ENCODE assay signal across 18 cellular contexts in genomic region chr7:45897042-45897690, GRCh38. TPM values are rescaled to one million over a fixed set of nuclear protein-coding genes. Genes with fewer than 3 reads are reported as not detected.
DNase-seq lines count a peak whose midpoint lies in the region; ATAC-seq, FAIRE-seq and TF ChIP-seq lines count a peak whose summit lies in the region.
"Had no signal": no experiment of that assay in that cellular context is flagged by ENCODE, and none has a peak within 500 bp of the region (broad histone marks: within the 10 kb centered on the region; RNA-seq: fewer than 3 reads in every experiment).

No MANE protein-coding gene starts in this region.

- no peaks in the 10 kb centered on the region for H3K79me2 ChIP-seq in PC-3 (ENCODE audit: low read length)

- no peak overlapping the region for H3K9ac ChIP-seq in PC-3 (ENCODE audit: low read length)

- FAIRE-seq in endometrium (lab: Jason Lieb, UNC), result peak; percentile 60
- FAIRE-seq: frontal cortex had no signal

- no peak overlapping the region for H3K4me2 ChIP-seq in PC-3 (ENCODE audit: low read length)

- no peaks in the 10 kb centered on the region for H3K27me3 ChIP-seq in PC-3 (ENCODE audit: low read length)

- H3K4me3 ChIP-seq in PC-3 (ENCODE audit: low read length), result no peak overlapping the region

- H4K20me1 ChIP-seq in PC-3 (ENCODE audit: low read length), result no peaks in the 10 kb centered on the region

- intact Hi-C loops in PC-3 (cut with micrococcal nuclease), result no loop called here

- H3K9me3 Mint-ChIP-seq in WTC11, result no peaks in the 10 kb centered on the region
- H3K9me3 Mint-ChIP-seq: activated B cell treated with CpG ODN at 0.5 μM for 24 hours; stimulated activated memory B cell treated with anti-CD40 and anti-IgM and Interleukin-4, amounts not matched to agents 10 μg/mL and 1 μg/mL and 100 μg/mL, for 72 hours had no signal

- no peak for TF ChIP-seq CTCF in PC-3 (conservative IDR thresholded peaks at IDR 0.05; ENCODE audit: low read depth, low read length)
- no peak for TF ChIP-seq CTCF in WTC11 (IDR thresholded peaks at IDR 0.05)

- H3F3A ChIP-seq in PC-3 (ENCODE audit: low read length, unreplicated experiment), result no peaks in the 10 kb centered on the region

- 0 out of 2 replicates have a peak, but pooled peaks have one; percentile 24 for ATAC-seq in PC-3
- no peak for ATAC-seq in WTC11
- ATAC-seq in GM21576 (IDR thresholded peaks at IDR 0.05; ENCODE audit: unreplicated experiment), result no peak
- ATAC-seq: stimulated activated memory B cell treated with anti-CD40 and anti-IgM and Interleukin-4, amounts not matched to agents 10 μg/mL and 1 μg/mL and 100 μg/mL, for 72 hours had no signal

- no peak overlapping the region for H3K4me3 Mint-ChIP-seq in WTC11
- H3K4me3 Mint-ChIP-seq: activated B cell treated with CpG ODN at 0.5 μM for 24 hours; stimulated activated memory B cell treated with anti-CD40 and anti-IgM and Interleukin-4, amounts not matched to agents 10 μg/mL and 1 μg/mL and 100 μg/mL, for 72 hours had no signal

- POLR2A ChIA-PET in PC-3 (lab: Charles Lee; ENCODE audit: unreplicated experiment) (no interaction called here), WTC11 (lab: Charles Lee) (no interaction called here)

- no peaks in the 10 kb centered on the region for H3K9me2 ChIP-seq in PC-3 (replicated peaks; ENCODE audit: low read length)

- no peaks in the 10 kb centered on the region for H3K4me1 Mint-ChIP-seq in WTC11
- H3K4me1 Mint-ChIP-seq: activated B cell treated with CpG ODN at 0.5 μM for 24 hours; stimulated activated memory B cell treated with anti-CD40 and anti-IgM and Interleukin-4, amounts not matched to agents 10 μg/mL and 1 μg/mL and 100 μg/mL, for 72 hours had no signal

- H3K27ac Mint-ChIP-seq in WTC11, result no peak overlapping the region
- H3K27ac Mint-ChIP-seq: activated B cell treated with CpG ODN at 0.5 μM for 24 hours; stimulated activated memory B cell treated with anti-CD40 and anti-IgM and Interleukin-4, amounts not matched to agents 10 μg/mL and 1 μg/mL and 100 μg/mL, for 72 hours had no signal

- no peak overlapping the region for H3K27ac ChIP-seq in PC-3 (ENCODE audit: low read length)
- H3K27ac ChIP-seq: C4-2B had no signal

- no peaks in the 10 kb centered on the region for H3K36me3 ChIP-seq in PC-3 (ENCODE audit: low read depth, low read length)

- DNase-seq in GM03348 (ENCODE audit: low spot score), result peak; percentile 61
- peak; percentile 72 for DNase-seq in PC-3
- peak; percentile 84 for DNase-seq in renal cortical epithelial cell (ENCODE audit: low read depth)
- DNase-seq in WTC11 (ENCODE audit: low spot score), result no peak
- no peak for DNase-seq in DMS153 (lab: John Stamatoyannopoulos, UW)
- DNase-seq: activated B cell treated with CpG ODN at 0.5 μM for 24 hours; activated effector memory CD4-positive, alpha-beta T cell treated with Interleukin-2 at 50 U/mL for 16 hours; anterior cingulate cortex; DMS79 treated with DMSO at 0.1 percent for 48 hours; mesendoderm; NCI-H1694; NCI-H510A treated with DMSO at 0.1 percent for 48 hours had no signal

- peaks cover 3% of the 10 kb centered on the region for H3K27me3 Mint-ChIP-seq in WTC11 (ENCODE audit: low read depth)

- CTCF ChIA-PET in PC-3 (lab: Charles Lee) (no interaction called here), WTC11 (lab: Charles Lee) (no interaction called here)

- no peaks in the 10 kb centered on the region for H3K36me3 Mint-ChIP-seq in WTC11
- H3K36me3 Mint-ChIP-seq: stimulated activated memory B cell treated with anti-CD40 and anti-IgM and Interleukin-4, amounts not matched to agents 10 μg/mL and 1 μg/mL and 100 μg/mL, for 72 hours had no signal

- H3K9me3 ChIP-seq in PC-3 (ENCODE audit: low read length), result no peaks in the 10 kb centered on the region

- no peaks in the 10 kb centered on the region for H3K4me1 ChIP-seq in PC-3 (ENCODE audit: insufficient read depth, low read length)

- BruUV-seq in PC-3 (replicated peaks; lab: Mats Ljungman, UMichigan), result no TSS peak

- H2AFZ ChIP-seq in PC-3 (ENCODE audit: low read length), result no peak overlapping the region

TF ChIP-seq in WTC11, 78 proteins besides CTCF, POLR2A, EP300 and RAD21:
- TF ChIP-seq RORB (CRISPR knock-in tag; IDR thresholded peaks at IDR 0.05) (no peak), ZNF425 (CRISPR knock-in tag; conservative IDR thresholded peaks at IDR 0.05) (no peak), ZNF219 (CRISPR knock-in tag; IDR thresholded peaks at IDR 0.05; ENCODE audit: borderline replicate concordance) (no peak), ZNF317 (CRISPR knock-in tag; IDR thresholded peaks at IDR 0.05; ENCODE audit: borderline replicate concordance, low read depth) (no peak), NR3C1 (CRISPR knock-in tag; conservative IDR thresholded peaks at IDR 0.05; ENCODE audit: low read depth) (no peak), ZNF281 (CRISPR knock-in tag; IDR thresholded peaks at IDR 0.05) (no peak), OVOL2 (CRISPR knock-in tag; IDR thresholded peaks at IDR 0.05; ENCODE audit: borderline replicate concordance) (no peak)

RNA-seq across cellular contexts. Expression of gene IGFBP1, which starts 8.9 kb away (rescaled TPM):
- total RNA-seq in PC-3 (2014; rRNA removed) (1.3 and 1.5 TPM in 2 replicates), renal cortical epithelial cell (0.15 and 0.17 TPM in 2 replicates), WTC11 (2021) (0.18 to 0.37 TPM in 2 of 3 replicates, not detected in the other)
- total RNA-seq: activated B cell treated with CpG ODN at 0.5 μM for 24 hours, frontal cortex, ureter had no signal

RNA-seq across cellular contexts. Expression of gene IGFBP3, which starts 23.9 kb away (rescaled TPM):
- total RNA-seq in PC-3 (2014; rRNA removed) (120 and 136 TPM in 2 replicates), renal cortical epithelial cell (296 and 646 TPM in 2 replicates), WTC11 (2021) (2.9 to 4.9 TPM (median 4.3 TPM) in 3 replicates)
- total RNA-seq: activated B cell treated with CpG ODN at 0.5 μM for 24 hours had no signal

RNA-seq across cellular contexts. Expression of gene CCDC201, which starts 24.3 kb away (rescaled TPM):
- total RNA-seq in PC-3 (2014; rRNA removed) (0.11 TPM in 1 of 2 replicates, not detected in the other), renal cortical epithelial cell (not detected in 2 replicates), WTC11 (2021) (not detected in 3 replicates)
- total RNA-seq: activated B cell treated with CpG ODN at 0.5 μM for 24 hours, frontal cortex, ureter had no signal

Comparison
In these comparisons a context has a peak if more than half of its experiments do, and no peak if none do; other contexts are left out.
1. DNase-seq: peak in GM03348 (single experiment), PC-3 (single experiment) and renal cortical epithelial cell (single experiment); none in WTC11 (single experiment) and DMS153 (single experiment).
2. RNA of gene IGFBP3, which starts 23.9 kb away (total RNA-seq): 296 to 646 TPM in renal cortical epithelial cell and 120 to 136 TPM in PC-3; 2.9 to 4.9 TPM in WTC11; every median in the first group is over 10 times any median in the second.